Comparison of ENCODE assay signal across 8 cellular contexts in genomic region chr4:109702950-109703663, GRCh38. TPM values are rescaled to one million over a fixed set of nuclear protein-coding genes. Genes with fewer than 3 reads are reported as not detected.
DNase-seq lines count a peak whose midpoint lies in the region; ATAC-seq and TF ChIP-seq lines count a peak whose summit lies in the region.

CASP6 (minus strand) TSS chr4:109703445; CDS start chr4:109703395, 50 bp downstream.

- DNase-seq in DMS153 treated with DMSO at 0.1 percent for 48 hours (lab: John Stamatoyannopoulos, UW; ENCODE audit: unreplicated experiment) (peak; percentile 75), HuH-7 (ENCODE audit: low spot score) (peak; percentile 61), PC-9 (peak; percentile 49 to 79)
- peak; percentile 78 to 81 for DNase-seq in activated T-cell treated with anti-CD3 and anti-CD28 coated beads, Interleukin-2, amount 50 U/mL, for 48 hours
- peak; percentile 36 to 62 for DNase-seq in stimulated activated CD8-positive, alpha-beta memory T cell treated with anti-CD3 and anti-CD28 coated beads, Interleukin-7, amount 100 ng/mL, for 4 hours (ENCODE audit: low read depth in 2 of 2)

- H3K4me1 ChIP-seq in PC-9 (replicated peaks; ENCODE audit: insufficient read depth) (peaks cover 9% of the 10 kb centered on the region; the same call in 1 of the 2 replicates), muscle layer of colon (ENCODE audit: insufficient read depth, low read length) (peaks cover 12% of the 10 kb centered on the region)

- H3K9me3 ChIP-seq in PC-9 (ENCODE audit: insufficient read depth, low read depth) (no peaks in the 10 kb centered on the region), muscle layer of colon (ENCODE audit: low read length) (no peaks in the 10 kb centered on the region)

- H3K36me3 ChIP-seq in PC-9 (ENCODE audit: low read depth) (no peaks in the 10 kb centered on the region), muscle layer of colon (ENCODE audit: insufficient read depth, low read length) (no peaks in the 10 kb centered on the region)

- H3K27ac ChIP-seq in PC-9: peak within 1 kb of the TSS; percentile 44
- H3K27ac ChIP-seq in muscle layer of colon (ENCODE audit: low read depth, low read length): peak within 1 kb of the TSS; percentile 90

- peak within 1 kb of the TSS; percentile 79 for H3K4me2 ChIP-seq in PC-9

- no peaks in the 10 kb centered on the region for H4K20me1 ChIP-seq in PC-9 (ENCODE audit: insufficient read depth)

- CTCF ChIA-PET in PC-9 (lab: Charles Lee): no interaction called here

- peak within 1 kb of the TSS; percentile 46 for H3K9ac ChIP-seq in muscle layer of colon (ENCODE audit: low read length)

- POLR2A ChIA-PET in PC-9 (lab: Charles Lee; ENCODE audit: unreplicated experiment): interaction anchor here (0.5 to 1.2 kb wide), 3 partner anchors 27 to 674 kb away, joined by 3 to 4 read pairs (median 4); partner anchors contain the start of genes MCUB and PLA2G12A

- H3K79me2 ChIP-seq in PC-9 (ENCODE audit: low read depth): no peaks in the 10 kb centered on the region

- ATAC-seq in GM21515 (IDR thresholded peaks at IDR 0.05; ENCODE audit: unreplicated experiment) (peak; percentile 80), esophagus mucosa (peak; percentile 90)

- H3K27me3 ChIP-seq in PC-9 (ENCODE audit: insufficient read depth, low read depth): no peaks in the 10 kb centered on the region
- no peaks in the 10 kb centered on the region for H3K27me3 ChIP-seq in muscle layer of colon (ENCODE audit: control insufficient read depth in 1 of 2, insufficient read depth in 2 of 2, low read length in 2 of 2)

- H2AFZ ChIP-seq in PC-9: peak within 1 kb of the TSS; percentile 78

- TSS peak; percentile 24 for BruUV-seq in PC-9 (replicated peaks; lab: Mats Ljungman, UMichigan)

- intact Hi-C loops in PC-9 (cut with micrococcal nuclease; ENCODE audit: unreplicated experiment): loop anchor here (1.0 to 10.0 kb wide), 6 partner anchors 101 to 272 kb away; partner anchors contain the start of genes EGF, GAR1, MCUB and SEC24B

- peaks cover 11% of the 10 kb centered on the region for H3F3A ChIP-seq in PC-9 (ENCODE audit: insufficient read depth, low read depth)

- H3K9me2 ChIP-seq in PC-9 (ENCODE audit: insufficient read depth): no peaks in the 10 kb centered on the region

- TF ChIP-seq CTCF in PC-9 (conservative IDR thresholded peaks at IDR 0.05): peak; percentile 63

- peak within 1 kb of the TSS; percentile 63 for H3K4me3 ChIP-seq in PC-9
- peak within 1 kb of the TSS; percentile 82 to 84 for H3K4me3 ChIP-seq in muscle layer of colon (ENCODE audit: low read depth in 1 of 2, low read length in 2 of 2)

RNA-seq across cellular contexts. Expression of gene CASP6, which starts in this region (rescaled TPM):
- total RNA-seq in PC-9 (2021): 22.3 and 22.4 TPM in 2 replicates
- 15.8 TPM for total RNA-seq in esophagus mucosa

Comparison
In these comparisons a context has a peak if more than half of its experiments do, and no peak if none do; other contexts are left out.
1. Peak in every context shown above with its lines: DNase-seq, ATAC-seq, H3K4me3 ChIP-seq and H3K27ac ChIP-seq.